In genomic region chr4:6548201-6548881, GRCh38 we compare ENCODE assay signal across 8 cellular contexts. TPM values are rescaled to one million over a fixed set of nuclear protein-coding genes. Genes with fewer than 3 reads are reported as not detected.
DNase-seq lines count a peak whose midpoint lies in the region; ATAC-seq and TF ChIP-seq lines count a peak whose summit lies in the region.

No MANE protein-coding gene starts in this region.

- H3K4me3 ChIP-seq in WI38 (ENCODE audit: low read depth, low read length) (no peak overlapping the region), sigmoid colon (no peak overlapping the region)

- peak; percentile 38; the same call in 1 of the 2 replicates for TF ChIP-seq CTCF in WI38 (IDR thresholded peaks at IDR 0.05; ENCODE audit: low read depth, low read length)
- no peak for TF ChIP-seq CTCF in sigmoid colon (IDR thresholded peaks at IDR 0.05)

- intact Hi-C loops in sigmoid colon (cut with DNase I): loop anchor here (5.0 kb wide), 1 partner anchor 216 kb away; no protein-coding TSS in a partner anchor

- no peaks in the 10 kb centered on the region for H3K4me1 ChIP-seq in sigmoid colon

- WGBS in sigmoid colon, 2 donors: 66 to 70% methylated on average over 8 of the region's 8 CpGs

- H3K27me3 ChIP-seq in sigmoid colon: peaks cover 0 to 42% (median 3%) of the 10 kb centered on the region in 3 donors

- DNase-seq in NCI-H1105 treated with DMSO at 0.1 percent for 48 hours (lab: John Stamatoyannopoulos, UW): peak; percentile 14
- no peak for DNase-seq in NCI-H1105 (lab: John Stamatoyannopoulos, UW)
- peak; percentile 50 for DNase-seq in M059J (ENCODE audit: low read depth)
- peak; percentile 47 for DNase-seq in left kidney (ENCODE audit: low read depth, low spot score)
- DNase-seq in sigmoid colon: no peak

- TF ChIP-seq POLR2A in sigmoid colon (IDR thresholded peaks at IDR 0.05): no peak

- peaks cover 0 to 4% (median 0%) of the 10 kb centered on the region in 4 donors for H3K9me3 ChIP-seq in sigmoid colon

- ATAC-seq in HG02642 (IDR thresholded peaks at IDR 0.05; ENCODE audit: poor library complexity, unreplicated experiment): no peak
- ATAC-seq in HG03432 (IDR thresholded peaks at IDR 0.05; ENCODE audit: unreplicated experiment): no peak

- H3K27ac ChIP-seq in sigmoid colon: no peak overlapping the region

- no peaks in the 10 kb centered on the region for H3K36me3 ChIP-seq in sigmoid colon

- no peak for TF ChIP-seq EP300 in sigmoid colon (IDR thresholded peaks at IDR 0.05)

RNA-seq across cellular contexts. Expression of gene MAN2B2, which starts 26.6 kb away (rescaled TPM):
- total RNA-seq in M059J (2014; rRNA removed; shearing (Covaris generic)): 22.2 and 28.8 TPM in 2 replicates
- total RNA-seq in sigmoid colon: 10 to 100 TPM; 12.7 to 24.3 (median 20.2) TPM
- 10 to 100 TPM in 1 of 3 donors, 1 to 10 TPM in 2; 3.0 to 18.7 (median 3.0) TPM for polyA plus RNA-seq in sigmoid colon

Comparison
In these comparisons a context has a peak if more than half of its experiments do, and no peak if none do; other contexts are left out.
1. DNase-seq: peak in NCI-H1105 treated with DMSO at 0.1 percent for 48 hours (single experiment), M059J (single experiment) and left kidney (single experiment); none in NCI-H1105 (single experiment) and sigmoid colon (single experiment).